ENCODE assay signal across 29 cellular contexts in genomic region chr1:229105109-229105508, GRCh38.
DNase-seq lines count a peak whose midpoint lies in the region; ATAC-seq, FAIRE-seq and TF ChIP-seq lines count a peak whose summit lies in the region.
"Had no signal": no experiment of that assay in that cellular context is flagged by ENCODE, and none has a peak within 500 bp of the region (broad histone marks: within the 10 kb centered on the region; RNA-seq: fewer than 3 reads in every experiment).

No MANE protein-coding gene starts in this region.

- no peak overlapping the region for H4K91ac ChIP-seq in H1 (replicated peaks; ENCODE audit: insufficient read length, low read length)

- H3K9me3 ChIP-seq in H1 (ENCODE audit: insufficient read depth in 2 of 2, low read depth in 1 of 2, low read length in 1 of 2) (no peaks in the 10 kb centered on the region), liver (ENCODE audit: control insufficient read depth in 4 of 4, low read length in 3 of 4) (no peaks in the 10 kb centered on the region), thoracic aorta (no peaks in the 10 kb centered on the region)
- H3K9me3 ChIP-seq: MG63, SJCRH30 had no signal

- no peaks in the 10 kb centered on the region for H3K23me2 ChIP-seq in H1 (ENCODE audit: low read depth, low read length)

- POLR2A ChIA-PET in H1 (lab: Charles Lee; ENCODE audit: partially characterized antibody): interaction anchor here (1.8 kb wide), 1 partner anchor 11 kb away, joined by 6 read pairs; no protein-coding TSS in a partner anchor

- no peak overlapping the region for H2BK20ac ChIP-seq in H1 (ENCODE audit: low read length)

- TF ChIP-seq CTCF in H1 (IDR thresholded peaks at IDR 0.05; ENCODE audit: control extremely low read depth in 1 of 3, insufficient read depth in 1 of 3, low read depth in 1 of 3, low read length in 3 of 3) (no peak), liver (IDR thresholded peaks at IDR 0.05; ENCODE audit: low read depth, low read length, missing input control) (no peak), thoracic aorta (IDR thresholded peaks at IDR 0.05) (no peak)

- CTCF ChIA-PET in H1 (lab: Charles Lee; ENCODE audit: partially characterized antibody): interaction anchor here (0.9 to 1.1 kb wide), 3 partner anchors 9 to 414 kb away, joined by 3 read pairs; no protein-coding TSS in a partner anchor

- no peaks in the 10 kb centered on the region for H3K79me1 ChIP-seq in H1 (ENCODE audit: low read depth, low read length)

- no peak overlapping the region for H3K27ac ChIP-seq in H1 (ENCODE audit: low read depth, low read length)
- H3K27ac ChIP-seq in liver (ENCODE audit: low read depth in 1 of 2, low read length in 2 of 2): peak overlapping the region; percentile 22 to 58
- H3K27ac ChIP-seq in thoracic aorta: peak overlapping the region; percentile 76 to 95
- H3K27ac ChIP-seq: C4-2B, SJCRH30 had no signal

- H3K18ac ChIP-seq in H1 (ENCODE audit: extremely low read depth, low read length): no peak overlapping the region

- DNase-seq in RPMI8226: peak; percentile 39
- DNase-seq in H1 (ENCODE audit: low read depth in 1 of 2, low spot score in 2 of 2): no peak
- no peak for DNase-seq in thoracic aorta (ENCODE audit: low spot score)
- no peak for DNase-seq in NCI-H510A treated with DMSO at 0.1 percent for 48 hours (lab: John Stamatoyannopoulos, UW)
- no peak for DNase-seq in NCI-H146 treated with DMSO at 0.1 percent for 48 hours (lab: John Stamatoyannopoulos, UW; ENCODE audit: unreplicated experiment)
- DNase-seq: CD8-positive, alpha-beta memory T cell; DMS 273 treated with DMSO at 0.1 percent for 48 hours; DMS79; EL; GF-D8; H7; KBM-7; MG63; NCI-H1105 treated with DMSO at 0.1 percent for 48 hours; NCI-H146; NCI-H2029; NCI-H446; NCI-H526; NCI-H82; NK-92 treated with Interleukin-12 subunit alpha and Interleukin-12 subunit beta, amount 100 ng/mL, for 24 hours; PC-3; SJCRH30 had no signal

- H3K79me2 ChIP-seq in H1 (ENCODE audit: control insufficient read depth in 1 of 2, insufficient read depth in 2 of 2, low read length in 2 of 2): no peaks in the 10 kb centered on the region

- no peak overlapping the region for H3K4ac ChIP-seq in H1 (replicated peaks; ENCODE audit: insufficient read length, low read depth, low read length)

- no peak for FAIRE-seq in H1 (lab: Jason Lieb, UNC)
- FAIRE-seq: GM12891, HTR-8/SVneo had no signal

- H3K4me2 ChIP-seq in H1 (ENCODE audit: insufficient read depth in 1 of 2, low read depth in 2 of 2, low read length in 2 of 2): no peak overlapping the region

- H3K36me3 ChIP-seq in H1 (ENCODE audit: control insufficient read depth in 2 of 4, insufficient read depth in 4 of 4, low read length in 3 of 4): no peaks in the 10 kb centered on the region
- no peaks in the 10 kb centered on the region for H3K36me3 ChIP-seq in liver (ENCODE audit: control insufficient read depth in 4 of 4, insufficient read depth in 3 of 4, low read depth in 1 of 4, low read length in 3 of 4)
- H3K36me3 ChIP-seq in thoracic aorta: no peaks in the 10 kb centered on the region
- H3K36me3 ChIP-seq: MG63, SJCRH30 had no signal

- peak overlapping the region; percentile 69; the same call in 1 of the 2 replicates for H4K8ac ChIP-seq in H1 (ENCODE audit: extremely low read depth, insufficient read depth, low read length)

- no peak for TF ChIP-seq RAD21 in H1 (IDR thresholded peaks at IDR 0.05 in 1 of 2, conservative IDR thresholded peaks at IDR 0.05 in 1 of 2; ENCODE audit: low read depth in 2 of 2, low read length in 2 of 2)
- peak; percentile 34 to 40 for TF ChIP-seq RAD21 in liver (IDR thresholded peaks at IDR 0.05)

- H2AK5ac ChIP-seq in H1 (ENCODE audit: low read depth, low read length): no peak overlapping the region

- H3K27me3 ChIP-seq in H1 (replicated peaks in 1 of 4; ENCODE audit: control insufficient read depth in 3 of 4, extremely low read depth in 1 of 4, insufficient read depth in 3 of 4, low read length in 3 of 4): peaks cover 0 to 2% (median 0%) of the 10 kb centered on the region in 4 experiments; a peak in 2 of 7 replicates
- no peaks in the 10 kb centered on the region for H3K27me3 ChIP-seq in liver (ENCODE audit: control insufficient read depth in 4 of 4, insufficient read depth in 4 of 4, low read length in 3 of 4)
- H3K27me3 ChIP-seq in thoracic aorta (replicated peaks; ENCODE audit: insufficient read depth): no peaks in the 10 kb centered on the region
- H3K27me3 ChIP-seq: SJCRH30 had no signal

- no peak overlapping the region for H3K4me3 ChIP-seq in H1 (ENCODE audit: extremely low read depth in 1 of 4, insufficient read depth in 2 of 4, low read depth in 3 of 4, low read length in 4 of 4)
- no peak overlapping the region for H3K4me3 ChIP-seq in liver (ENCODE audit: low read depth in 1 of 3, low read length in 3 of 3)
- no peak overlapping the region for H3K4me3 ChIP-seq in thoracic aorta
- H3K4me3 ChIP-seq: MG63, SJCRH30 had no signal

- H4K20me1 ChIP-seq in H1 (replicated peaks in 1 of 2; ENCODE audit: control insufficient read depth in 1 of 2, insufficient read depth in 2 of 2, low read length in 2 of 2): no peaks in the 10 kb centered on the region

- no peak overlapping the region for H2BK15ac ChIP-seq in H1 (ENCODE audit: low read length)

- no peak for ATAC-seq in thoracic aorta (ENCODE audit: insufficient number of reproducible peaks, low FRiP score, low read depth)
- ATAC-seq in GM19463 (IDR thresholded peaks at IDR 0.05; ENCODE audit: unreplicated experiment): no peak
- no peak for ATAC-seq in HG02870 (IDR thresholded peaks at IDR 0.05; ENCODE audit: unreplicated experiment)
- ATAC-seq: PC-3, Right ventricle myocardium inferior had no signal

- H3K9ac ChIP-seq in H1 (replicated peaks in 1 of 4; ENCODE audit: extremely low read depth in 1 of 4, low read depth in 3 of 4, low read length in 3 of 4) (no peak overlapping the region), liver (ENCODE audit: low read depth in 1 of 2, low read length in 2 of 2) (no peak overlapping the region)

- H3K14ac ChIP-seq in H1 (ENCODE audit: insufficient read length): no peak overlapping the region

- no peak overlapping the region for H4K5ac ChIP-seq in H1 (ENCODE audit: insufficient read length, low read depth, low read length)

- no peak overlapping the region for H2AFZ ChIP-seq in H1 (ENCODE audit: low read length)

- H3K4me1 ChIP-seq in H1 (replicated peaks in 1 of 4; ENCODE audit: control insufficient read depth in 3 of 4, insufficient read depth in 4 of 4, low read length in 3 of 4): peaks cover 0 to 9% (median 6%) of the 10 kb centered on the region in 4 experiments; a peak in 5 of 7 replicates
- peaks cover 22 to 80% (median 66%) of the 10 kb centered on the region in 4 donors for H3K4me1 ChIP-seq in liver (ENCODE audit: control insufficient read depth in 4 of 4, insufficient read depth in 4 of 4, low read length in 3 of 4)
- peaks cover 25 to 84% of the 10 kb centered on the region in 2 donors for H3K4me1 ChIP-seq in thoracic aorta (ENCODE audit: control insufficient read depth in 1 of 2, low read depth in 2 of 2)

- H3K23ac ChIP-seq in H1 (ENCODE audit: insufficient read length): no peak overlapping the region

- H2BK120ac ChIP-seq in H1 (replicated peaks; ENCODE audit: low read depth, low read length): no peak overlapping the region

- TF ChIP-seq POLR2A in H1 (IDR thresholded peaks at IDR 0.05; ENCODE audit: control extremely low read depth in 1 of 2, low read depth in 2 of 2, low read length in 2 of 2): no peak

- no peak for TF ChIP-seq EP300 in H1 (IDR thresholded peaks at IDR 0.05; ENCODE audit: borderline replicate concordance in 1 of 2, low read depth in 2 of 2, low read length in 2 of 2)

- no peak overlapping the region for H3K56ac ChIP-seq in H1 (replicated peaks; ENCODE audit: insufficient read length, low read depth, low read length)

- H2BK5ac ChIP-seq in H1 (ENCODE audit: low read depth, low read length): no peak overlapping the region

- WGBS in H1 (ENCODE audit: extremely low coverage in 1 of 2, insufficient coverage in 1 of 2, insufficient read length in 1 of 2, insufficient replicate concordance in 2 of 2, low coverage in 1 of 2, low lambda C conversion rate in 2 of 2, missing lambda C conversion rate in 1 of 2), 2 experiments: 93% methylated on average over 3 of the region's 3 CpGs; no CpG with 5 or more reads in 1 of the 2 experiments
- WGBS in liver: 27% methylated on average over 3 of the region's 3 CpGs

- H2BK12ac ChIP-seq in H1 (ENCODE audit: low read depth, low read length): no peak overlapping the region

TF ChIP-seq in H1, 55 proteins besides CTCF, POLR2A, EP300 and RAD21:
- TF ChIP-seq CREB1 (IDR thresholded peaks at IDR 0.05) (no peak), TCF12 (IDR thresholded peaks at IDR 0.05; ENCODE audit: low read depth, low read length) (no peak), MAFK (IDR thresholded peaks at IDR 0.05; ENCODE audit: low read depth, low read length) (no peak), BCL11A (IDR thresholded peaks at IDR 0.05; ENCODE audit: low read depth in 2 of 2, low read length in 2 of 2) (no peak), GTF2F1 (IDR thresholded peaks at IDR 0.05; ENCODE audit: borderline replicate concordance, low read depth, low read length) (no peak), CEBPB (IDR thresholded peaks at IDR 0.05; ENCODE audit: low read depth, low read length) (no peak), RNF2 (IDR thresholded peaks at IDR 0.05; ENCODE audit: borderline replicate concordance, low read depth, low read length, missing control alignments, poor library complexity, severe bottlenecking) (no peak), TEAD4 (IDR thresholded peaks at IDR 0.05; ENCODE audit: low read depth, low read length) (no peak), SIX5 (IDR thresholded peaks at IDR 0.05; ENCODE audit: low read depth, low read length) (no peak), TAF7 (optimal IDR thresholded peaks at IDR 0.05; ENCODE audit: borderline replicate concordance, low read depth, low read length) (no peak)

TF ChIP-seq in liver, 16 proteins besides CTCF, POLR2A, EP300 and RAD21:
- no peak for TF ChIP-seq EGR1 (IDR thresholded peaks at IDR 0.05; ENCODE audit: low read depth in 2 of 2)
- TF ChIP-seq RXRA (IDR thresholded peaks at IDR 0.05): peak; percentile 75 to 84
- TF ChIP-seq SP1 (IDR thresholded peaks at IDR 0.05): peak; percentile 35
- peak; percentile 63 to 76 for TF ChIP-seq HNF4A (conservative IDR thresholded peaks at IDR 0.05)
- TF ChIP-seq JUND (IDR thresholded peaks at IDR 0.05): peak in 1 of 2 donors; percentile 64
TF ChIP-seq in liver: peak in this region for 4.
